ENCODE assay signal across 25 cellular contexts in genomic region chr5:54545796-54546195, GRCh38. TPM values are rescaled to one million over a fixed set of nuclear protein-coding genes. Genes with fewer than 3 reads are reported as not detected.
DNase-seq lines count a peak whose midpoint lies in the region; ATAC-seq, FAIRE-seq and TF ChIP-seq lines count a peak whose summit lies in the region.
"Had no signal": no experiment of that assay in that cellular context is flagged by ENCODE, and none has a peak within 500 bp of the region (broad histone marks: within the 10 kb centered on the region; RNA-seq: fewer than 3 reads in every experiment).

No MANE protein-coding gene starts in this region.

- FAIRE-seq in small intestine (lab: Jason Lieb, UNC), result no peak
- FAIRE-seq: D721Med, GM18507, HTR-8/SVneo had no signal

- no peaks in the 10 kb centered on the region for H3K9me3 Mint-ChIP-seq in endothelial cell (ENCODE audit: unreplicated experiment)
- H3K9me3 Mint-ChIP-seq: GM23338, IgD-negative memory B cell had no signal

- no peak overlapping the region for H3K27ac Mint-ChIP-seq in endothelial cell (ENCODE audit: unreplicated experiment)
- H3K27ac Mint-ChIP-seq: B cell, GM23338, IgD-negative memory B cell had no signal

- peak overlapping the region; percentile 49 for H3K4me2 ChIP-seq in PC-9
- H3K4me2 ChIP-seq: GM23338, SK-N-SH had no signal

- POLR2A ChIA-PET in PC-9 (lab: Charles Lee; ENCODE audit: unreplicated experiment), result no interaction called here

- DNase-seq in HT-29 (ENCODE audit: low spot score), result peak; percentile 73
- DNase-seq in PC-9, result peak in 1 of 2 experiments; percentile 71
- peak; percentile 8 for DNase-seq in esophagus muscularis mucosa (ENCODE audit: extremely low spot score)
- peak; percentile 46 for DNase-seq in small intestine
- DNase-seq in endothelial cell (ENCODE audit: low spot score), result no peak
- DNase-seq: DMS53; GDM1; NCI-H1417 treated with DMSO at 0.1 percent for 48 hours; NCI-H187 treated with DMSO at 0.1 percent for 48 hours; NCI-H2227 treated with DMSO at 0.1 percent for 48 hours; NCI-H510A; NCI-H748 treated with DMSO at 0.1 percent for 48 hours; NK-92 treated with Interleukin-12 subunit alpha and Interleukin-12 subunit beta, amount 100 ng/mL, for 24 hours; Peyer's patch; SK-N-SH had no signal

- TF ChIP-seq CTCF in PC-9 (conservative IDR thresholded peaks at IDR 0.05) (no peak), esophagus muscularis mucosa (IDR thresholded peaks at IDR 0.05) (no peak), endothelial cell (IDR thresholded peaks at IDR 0.05; ENCODE audit: unreplicated experiment) (no peak)

- TF ChIP-seq EP300 in esophagus muscularis mucosa (IDR thresholded peaks at IDR 0.05), result no peak

- H3K27me3 Mint-ChIP-seq in endothelial cell (ENCODE audit: unreplicated experiment), result no peaks in the 10 kb centered on the region
- H3K27me3 Mint-ChIP-seq: B cell, IgD-negative memory B cell had no signal

- peaks cover 36% of the 10 kb centered on the region for H3K79me2 ChIP-seq in PC-9 (ENCODE audit: low read depth)

- H4K20me1 ChIP-seq in PC-9 (ENCODE audit: insufficient read depth), result no peaks in the 10 kb centered on the region

- H3K9me2 ChIP-seq in PC-9 (ENCODE audit: insufficient read depth), result no peaks in the 10 kb centered on the region
- H3K9me2 ChIP-seq: SK-N-SH had no signal

- H3K4me1 Mint-ChIP-seq in endothelial cell (ENCODE audit: unreplicated experiment), result no peaks in the 10 kb centered on the region

- no peak for TF ChIP-seq POLR2A in esophagus muscularis mucosa (IDR thresholded peaks at IDR 0.05; ENCODE audit: low read depth)

- H3K27me3 ChIP-seq in PC-9 (ENCODE audit: insufficient read depth, low read depth) (no peaks in the 10 kb centered on the region), esophagus muscularis mucosa (no peaks in the 10 kb centered on the region), small intestine (ENCODE audit: control insufficient read depth in 2 of 2, insufficient read depth in 2 of 2, low read length in 2 of 2) (no peaks in the 10 kb centered on the region)
- H3K27me3 ChIP-seq: Peyer's patch had no signal

- no peak overlapping the region for H3K4me3 Mint-ChIP-seq in endothelial cell (ENCODE audit: unreplicated experiment)
- H3K4me3 Mint-ChIP-seq: B cell, GM23338, IgD-negative memory B cell had no signal

- H3K27ac ChIP-seq in PC-9, result 0 out of 2 replicates have a peak overlapping the region, but pooled peaks have one; percentile 1
- H3K27ac ChIP-seq in esophagus muscularis mucosa (replicated peaks in 1 of 4), result no peak overlapping the region
- no peak overlapping the region for H3K27ac ChIP-seq in small intestine (ENCODE audit: low read depth in 1 of 2, low read length in 1 of 2)
- H3K27ac ChIP-seq: Peyer's patch had no signal

- BruUV-seq in PC-9 (replicated peaks; lab: Mats Ljungman, UMichigan), result no TSS peak

- CTCF ChIA-PET in PC-9 (lab: Charles Lee), result no interaction called here

- no peak overlapping the region for H3K4me3 ChIP-seq in PC-9
- H3K4me3 ChIP-seq in esophagus muscularis mucosa, result no peak overlapping the region
- H3K4me3 ChIP-seq in small intestine (ENCODE audit: low read depth in 1 of 2, low read length in 2 of 2), result no peak overlapping the region
- H3K4me3 ChIP-seq: GM23338, HAP-1, Peyer's patch had no signal

- peaks cover 12% of the 10 kb centered on the region; the same call in 1 of the 2 replicates for H3F3A ChIP-seq in PC-9 (ENCODE audit: insufficient read depth, low read depth)

- H3K36me3 Mint-ChIP-seq in endothelial cell (ENCODE audit: low read depth, unreplicated experiment), result no peaks in the 10 kb centered on the region

- H3K36me3 ChIP-seq in PC-9 (ENCODE audit: low read depth), result no peaks in the 10 kb centered on the region
- H3K36me3 ChIP-seq in esophagus muscularis mucosa, result peaks cover 0 to 8% (median 0%) of the 10 kb centered on the region in 4 donors
- H3K36me3 ChIP-seq in small intestine (ENCODE audit: control insufficient read depth in 2 of 2, insufficient read depth in 2 of 2, low read length in 2 of 2), result peaks cover 1 to 2% of the 10 kb centered on the region in 2 donors
- H3K36me3 ChIP-seq: HAP-1, Peyer's patch had no signal

- H3K4me1 ChIP-seq in PC-9 (replicated peaks; ENCODE audit: insufficient read depth), result peaks cover 43% of the 10 kb centered on the region
- peaks cover 19 to 33% (median 27%) of the 10 kb centered on the region in 4 donors for H3K4me1 ChIP-seq in esophagus muscularis mucosa
- peaks cover 2 to 4% of the 10 kb centered on the region in 2 donors for H3K4me1 ChIP-seq in small intestine (ENCODE audit: control insufficient read depth in 2 of 2, insufficient read depth in 1 of 2, low read depth in 1 of 2, low read length in 1 of 2)
- H3K4me1 ChIP-seq: HAP-1 had no signal

- no peak for ATAC-seq in HG03196 (IDR thresholded peaks at IDR 0.05; ENCODE audit: unreplicated experiment)
- no peak for ATAC-seq in GM18870 (IDR thresholded peaks at IDR 0.05; ENCODE audit: unreplicated experiment)
- ATAC-seq: GM23338, Right ventricle myocardium inferior had no signal

- 95% methylated on average over 6 of the region's 6 CpGs for WGBS in esophagus muscularis mucosa
- WGBS in small intestine, 3 donors, result 16 to 50% (median 39%) methylated on average over 6 of the region's 6 CpGs

- H2AFZ ChIP-seq in PC-9, result no peak overlapping the region
- H2AFZ ChIP-seq: GM23338 had no signal

- intact Hi-C loops in PC-9 (cut with micrococcal nuclease; ENCODE audit: unreplicated experiment), result no loop called here
- intact Hi-C loops in esophagus muscularis mucosa (cut with DNase I), result no loop called here

- no peaks in the 10 kb centered on the region for H3K9me3 ChIP-seq in PC-9 (ENCODE audit: insufficient read depth, low read depth)
- H3K9me3 ChIP-seq in esophagus muscularis mucosa, result no peaks in the 10 kb centered on the region
- no peaks in the 10 kb centered on the region for H3K9me3 ChIP-seq in small intestine (ENCODE audit: control insufficient read depth, low read depth)
- H3K9me3 ChIP-seq: HAP-1, Peyer's patch, SK-N-SH had no signal

RNA-seq across cellular contexts. Expression of gene SNX18, which starts 28.2 kb away (rescaled TPM):
- total RNA-seq in HT-29 (2014; rRNA removed; shearing (Covaris generic)), result 36.1 and 40.4 TPM in 2 replicates
- total RNA-seq in PC-9 (2021) (9.7 and 13.1 TPM in 2 replicates), esophagus muscularis mucosa (10 to 100 TPM; 34.1 to 93.3 (median 57.4) TPM), endothelial cell (ENCODE audit: unreplicated experiment) (22.3 TPM)
- 10 to 100 TPM in 1 of 3 donors, 1 to 10 TPM in 2; 3.4 to 11.7 (median 4.6) TPM for polyA plus RNA-seq in small intestine
